Comparison of ENCODE assay signal across 1 cellular context in genomic region chr16:81623365-81624102, GRCh38.
A peak's percentile ranks its signal among the peaks of the same experiment; 100 is the strongest.
TF ChIP-seq lines count a peak whose summit lies in the region.

No MANE protein-coding gene starts in this region.

TF ChIP-seq in K562, 482 proteins besides CTCF, POLR2A, EP300 and RAD21 (continued from another document):
- TF ChIP-seq ATF6 (CRISPR knock-in tag; IDR thresholded peaks at IDR 0.05): 0 out of 2 replicates have a peak, but pooled peaks have one; percentile 27
- TF ChIP-seq, protein P1, sequence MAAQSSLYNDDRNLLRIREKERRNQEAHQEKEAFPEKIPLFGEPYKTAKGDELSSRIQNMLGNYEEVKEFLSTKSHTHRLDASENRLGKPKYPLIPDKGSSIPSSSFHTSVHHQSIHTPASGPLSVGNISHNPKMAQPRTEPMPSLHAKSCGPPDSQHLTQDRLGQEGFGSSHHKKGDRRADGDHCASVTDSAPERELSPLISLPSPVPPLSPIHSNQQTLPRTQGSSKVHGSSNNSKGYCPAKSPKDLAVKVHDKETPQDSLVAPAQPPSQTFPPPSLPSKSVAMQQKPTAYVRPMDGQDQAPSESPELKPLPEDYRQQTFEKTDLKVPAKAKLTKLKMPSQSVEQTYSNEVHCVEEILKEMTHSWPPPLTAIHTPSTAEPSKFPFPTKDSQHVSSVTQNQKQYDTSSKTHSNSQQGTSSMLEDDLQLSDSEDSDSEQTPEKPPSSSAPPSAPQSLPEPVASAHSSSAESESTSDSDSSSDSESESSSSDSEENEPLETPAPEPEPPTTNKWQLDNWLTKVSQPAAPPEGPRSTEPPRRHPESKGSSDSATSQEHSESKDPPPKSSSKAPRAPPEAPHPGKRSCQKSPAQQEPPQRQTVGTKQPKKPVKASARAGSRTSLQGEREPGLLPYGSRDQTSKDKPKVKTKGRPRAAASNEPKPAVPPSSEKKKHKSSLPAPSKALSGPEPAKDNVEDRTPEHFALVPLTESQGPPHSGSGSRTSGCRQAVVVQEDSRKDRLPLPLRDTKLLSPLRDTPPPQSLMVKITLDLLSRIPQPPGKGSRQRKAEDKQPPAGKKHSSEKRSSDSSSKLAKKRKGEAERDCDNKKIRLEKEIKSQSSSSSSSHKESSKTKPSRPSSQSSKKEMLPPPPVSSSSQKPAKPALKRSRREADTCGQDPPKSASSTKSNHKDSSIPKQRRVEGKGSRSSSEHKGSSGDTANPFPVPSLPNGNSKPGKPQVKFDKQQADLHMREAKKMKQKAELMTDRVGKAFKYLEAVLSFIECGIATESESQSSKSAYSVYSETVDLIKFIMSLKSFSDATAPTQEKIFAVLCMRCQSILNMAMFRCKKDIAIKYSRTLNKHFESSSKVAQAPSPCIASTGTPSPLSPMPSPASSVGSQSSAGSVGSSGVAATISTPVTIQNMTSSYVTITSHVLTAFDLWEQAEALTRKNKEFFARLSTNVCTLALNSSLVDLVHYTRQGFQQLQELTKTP (IDR thresholded peaks at IDR 0.05; ENCODE audit: low read depth in 1 of 2, partially characterized antibody in 2 of 2): no peak
- no peak for TF ChIP-seq NFE2L1 (tag; IDR thresholded peaks at IDR 0.05; ENCODE audit: borderline replicate concordance, low read depth)
- peak; percentile 65; the same call in 1 of the 2 replicates for TF ChIP-seq ZNF592 (IDR thresholded peaks at IDR 0.05)
- TF ChIP-seq, protein P2, sequence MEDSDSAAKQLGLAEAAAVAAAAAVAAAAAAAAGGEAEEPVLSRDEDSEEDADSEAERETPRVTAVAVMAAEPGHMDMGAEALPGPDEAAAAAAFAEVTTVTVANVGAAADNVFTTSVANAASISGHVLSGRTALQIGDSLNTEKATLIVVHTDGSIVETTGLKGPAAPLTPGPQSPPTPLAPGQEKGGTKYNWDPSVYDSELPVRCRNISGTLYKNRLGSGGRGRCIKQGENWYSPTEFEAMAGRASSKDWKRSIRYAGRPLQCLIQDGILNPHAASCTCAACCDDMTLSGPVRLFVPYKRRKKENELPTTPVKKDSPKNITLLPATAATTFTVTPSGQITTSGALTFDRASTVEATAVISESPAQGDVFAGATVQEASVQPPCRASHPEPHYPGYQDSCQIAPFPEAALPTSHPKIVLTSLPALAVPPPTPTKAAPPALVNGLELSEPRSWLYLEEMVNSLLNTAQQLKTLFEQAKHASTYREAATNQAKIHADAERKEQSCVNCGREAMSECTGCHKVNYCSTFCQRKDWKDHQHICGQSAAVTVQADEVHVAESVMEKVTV (CRISPR knock-in tag; IDR thresholded peaks at IDR 0.05): peak; percentile 68
- no peak for TF ChIP-seq MTA2 (IDR thresholded peaks at IDR 0.05; ENCODE audit: low read depth)
TF ChIP-seq in K562: peak in this region for 21.
